ENCODE assay signal across 8 cellular contexts in the genomic region with DNA sequence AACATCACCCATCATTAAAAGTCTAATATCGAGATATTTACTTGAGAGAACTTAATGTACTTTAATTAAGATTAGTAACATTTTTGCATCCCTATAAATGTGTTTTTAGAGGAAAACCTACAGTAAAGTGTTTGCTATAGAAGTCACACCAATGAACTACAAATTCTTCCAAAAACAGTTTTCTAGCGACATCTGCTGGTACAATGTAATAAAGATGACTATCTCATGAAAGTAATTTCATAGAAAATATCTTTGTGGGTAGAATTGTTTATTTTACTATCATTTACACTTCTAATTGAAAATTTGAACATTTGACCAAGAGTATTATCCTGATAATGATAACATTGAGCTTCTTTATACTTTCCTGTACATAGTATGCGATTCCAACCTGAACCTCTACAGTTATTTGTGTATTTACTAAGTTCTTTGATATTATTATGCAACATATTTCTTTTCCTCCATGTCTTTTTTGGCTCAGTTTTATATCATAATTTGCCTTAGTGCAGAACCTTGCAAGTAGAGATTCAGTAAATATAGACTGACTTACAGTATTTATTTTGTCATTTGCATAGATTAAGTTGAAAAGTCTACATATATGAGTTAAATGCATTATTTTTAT.
A peak's percentile ranks its signal among the peaks of the same experiment; 100 is the strongest.
DNase-seq lines count a peak whose midpoint lies in the region; ATAC-seq, FAIRE-seq and TF ChIP-seq lines count a peak whose summit lies in the region.

No MANE protein-coding gene starts in this region.

- no peak overlapping the region for H3K4me3 ChIP-seq in OCI-LY7 (ENCODE audit: low read depth, low read length, poor library complexity, severe bottlenecking)
- no peak overlapping the region for H3K4me3 ChIP-seq in naive thymus-derived CD4-positive, alpha-beta T cell (ENCODE audit: low read length)

- peaks cover 26% of the 10 kb centered on the region for H3K4me1 ChIP-seq in OCI-LY7 (ENCODE audit: insufficient read depth, low read length, poor library complexity, severe bottlenecking)
- no peaks in the 10 kb centered on the region for H3K4me1 ChIP-seq in naive thymus-derived CD4-positive, alpha-beta T cell (ENCODE audit: control insufficient read depth in 2 of 2, insufficient read depth in 2 of 2, low read length in 2 of 2)

- no peaks in the 10 kb centered on the region for H3K79me2 ChIP-seq in OCI-LY7 (ENCODE audit: insufficient read depth, low read depth, low read length)

- H3K27me3 ChIP-seq in naive thymus-derived CD4-positive, alpha-beta T cell (ENCODE audit: control insufficient read depth in 2 of 2, insufficient read depth in 2 of 2, low read length in 2 of 2), result no peaks in the 10 kb centered on the region

- peaks cover 2% of the 10 kb centered on the region; the same call in 1 of the 2 replicates for H3K36me3 ChIP-seq in OCI-LY7 (ENCODE audit: insufficient read depth, low read length)
- H3K36me3 ChIP-seq in naive thymus-derived CD4-positive, alpha-beta T cell (ENCODE audit: control insufficient read depth in 2 of 3, insufficient read depth in 3 of 3, low read length in 3 of 3), result no peaks in the 10 kb centered on the region

- no peak overlapping the region for H3K4me2 ChIP-seq in OCI-LY7 (ENCODE audit: low read length)

- H4K20me1 ChIP-seq in OCI-LY7 (ENCODE audit: insufficient read depth, low read length), result peaks cover 3% of the 10 kb centered on the region; the same call in 1 of the 2 replicates

- no peak for ATAC-seq in naive thymus-derived CD4-positive, alpha-beta T cell
- no peak for ATAC-seq in GM21528 (IDR thresholded peaks at IDR 0.05; ENCODE audit: low FRiP score, unreplicated experiment)
- no peak for ATAC-seq in GM19035 (IDR thresholded peaks at IDR 0.05; ENCODE audit: unreplicated experiment)

- peak; percentile 96 for TF ChIP-seq CTCF in OCI-LY7 (conservative IDR thresholded peaks at IDR 0.05; ENCODE audit: low read length)

- no peaks in the 10 kb centered on the region for H3K27me3 Mint-ChIP-seq in naive thymus-derived CD4-positive, alpha-beta T cell

- H2AFZ ChIP-seq in OCI-LY7 (ENCODE audit: low read length), result no peak overlapping the region

- POLR2A ChIA-PET in OCI-LY7 (lab: Charles Lee), result interaction anchor here (1.5 kb wide), 1 partner anchor 11 kb away, joined by 3 read pairs; no protein-coding TSS in a partner anchor
- POLR2A ChIA-PET in naive thymus-derived CD4-positive, alpha-beta T cell (lab: Charles Lee), result no interaction called here

- no peak overlapping the region for H3K27ac ChIP-seq in OCI-LY7 (ENCODE audit: low read depth, low read length, poor library complexity, severe bottlenecking)
- H3K27ac ChIP-seq in naive thymus-derived CD4-positive, alpha-beta T cell (ENCODE audit: low read depth, low read length), result no peak overlapping the region

- no TSS peak for BruUV-seq in OCI-LY7 (replicated peaks; lab: Mats Ljungman, UMichigan)

- H3K27ac Mint-ChIP-seq in naive thymus-derived CD4-positive, alpha-beta T cell, result no peak overlapping the region

- no peaks in the 10 kb centered on the region for H3K9me2 ChIP-seq in OCI-LY7 (ENCODE audit: insufficient read depth, low read length)

- intact Hi-C loops in OCI-LY7 (cut with micrococcal nuclease; ENCODE audit: unreplicated experiment), result loop anchor here (1.0 to 5.0 kb wide), 4 partner anchors 298 to 423 kb away; no protein-coding TSS in a partner anchor
- intact Hi-C loops in naive thymus-derived CD4-positive, alpha-beta T cell (cut with micrococcal nuclease), result loop anchor here (1.0 to 5.0 kb wide), 7 partner anchors 295 to 834 kb away; no protein-coding TSS in a partner anchor

- H3K9me3 ChIP-seq in OCI-LY7 (ENCODE audit: low read length), result no peaks in the 10 kb centered on the region
- no peaks in the 10 kb centered on the region for H3K9me3 ChIP-seq in naive thymus-derived CD4-positive, alpha-beta T cell (ENCODE audit: control insufficient read depth in 2 of 3, low read length in 3 of 3)

- FAIRE-seq in endometrium (lab: Jason Lieb, UNC), result peak; percentile 97

- H3K4me1 Mint-ChIP-seq in naive thymus-derived CD4-positive, alpha-beta T cell, result no peaks in the 10 kb centered on the region

- H3K4me3 Mint-ChIP-seq in naive thymus-derived CD4-positive, alpha-beta T cell, result no peak overlapping the region

- peak; percentile 75 for DNase-seq in ELR (ENCODE audit: low read depth)
- DNase-seq in HuH-7.5 (ENCODE audit: low spot score), result peak; percentile 22
- peak; percentile 74 for DNase-seq in OCI-LY7 (ENCODE audit: low spot score)
- peak in 7 of 9 donors; percentile 1 to 52 (median 44) for DNase-seq in naive thymus-derived CD4-positive, alpha-beta T cell
- no peak for DNase-seq in stimulated activated CD4-positive, alpha-beta T cell treated with anti-CD3 and anti-CD28 coated beads, Interleukin-4, amount 100 ng/mL, for 24 hours

- H3K9me3 Mint-ChIP-seq in naive thymus-derived CD4-positive, alpha-beta T cell, result no peaks in the 10 kb centered on the region

- CTCF ChIA-PET in OCI-LY7 (lab: Charles Lee; ENCODE audit: unreplicated experiment), result no interaction called here
- CTCF ChIA-PET in naive thymus-derived CD4-positive, alpha-beta T cell (lab: Charles Lee), result interaction anchor here (1.1 to 3.0 kb wide), 3 partner anchors 351 to 420 kb away, joined by 4 to 18 read pairs (median 4); no protein-coding TSS in a partner anchor

- peaks cover 0 to 6% (median 0%) of the 10 kb centered on the region in 5 donors for H3K36me3 Mint-ChIP-seq in naive thymus-derived CD4-positive, alpha-beta T cell
